In the genomic region with DNA sequence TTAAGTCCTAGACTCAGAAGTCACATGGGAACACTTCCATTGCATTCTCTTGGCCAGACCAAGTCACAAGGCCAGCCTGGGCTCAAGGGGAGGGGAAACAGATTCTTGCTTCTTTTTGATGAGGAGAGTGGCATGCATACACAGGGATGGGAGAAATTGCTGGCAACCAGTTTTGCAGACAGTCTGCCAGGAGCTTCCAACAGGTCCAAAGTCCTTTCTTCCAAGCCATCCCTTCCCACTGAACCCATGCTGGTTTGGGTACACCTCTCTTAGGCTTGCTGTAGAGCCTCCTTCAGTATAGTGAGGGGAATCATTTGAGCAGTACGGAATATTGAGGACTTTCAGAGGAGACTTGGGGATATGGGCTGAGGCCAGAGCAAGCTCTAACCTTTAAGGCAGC, we compare ENCODE assay signal across 3 cellular contexts.
TF ChIP-seq lines count a peak whose summit lies in the region.

No MANE protein-coding gene starts in this region.

TF ChIP-seq in liver, 16 proteins besides CTCF, POLR2A, EP300 and RAD21:
- TF ChIP-seq, protein P1, sequence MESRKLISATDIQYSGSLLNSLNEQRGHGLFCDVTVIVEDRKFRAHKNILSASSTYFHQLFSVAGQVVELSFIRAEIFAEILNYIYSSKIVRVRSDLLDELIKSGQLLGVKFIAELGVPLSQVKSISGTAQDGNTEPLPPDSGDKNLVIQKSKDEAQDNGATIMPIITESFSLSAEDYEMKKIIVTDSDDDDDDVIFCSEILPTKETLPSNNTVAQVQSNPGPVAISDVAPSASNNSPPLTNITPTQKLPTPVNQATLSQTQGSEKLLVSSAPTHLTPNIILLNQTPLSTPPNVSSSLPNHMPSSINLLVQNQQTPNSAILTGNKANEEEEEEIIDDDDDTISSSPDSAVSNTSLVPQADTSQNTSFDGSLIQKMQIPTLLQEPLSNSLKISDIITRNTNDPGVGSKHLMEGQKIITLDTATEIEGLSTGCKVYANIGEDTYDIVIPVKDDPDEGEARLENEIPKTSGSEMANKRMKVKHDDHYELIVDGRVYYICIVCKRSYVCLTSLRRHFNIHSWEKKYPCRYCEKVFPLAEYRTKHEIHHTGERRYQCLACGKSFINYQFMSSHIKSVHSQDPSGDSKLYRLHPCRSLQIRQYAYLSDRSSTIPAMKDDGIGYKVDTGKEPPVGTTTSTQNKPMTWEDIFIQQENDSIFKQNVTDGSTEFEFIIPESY (IDR thresholded peaks at IDR 0.05): no peak
- peak; percentile 39 to 71 for TF ChIP-seq HNF4A (conservative IDR thresholded peaks at IDR 0.05)

TF ChIP-seq in HepG2, 621 proteins besides CTCF, POLR2A, EP300 and RAD21 (continued from another document):
- TF ChIP-seq NRL (CRISPR knock-in tag; IDR thresholded peaks at IDR 0.05; ENCODE audit: borderline replicate concordance): no peak
- TF ChIP-seq, protein P2, sequence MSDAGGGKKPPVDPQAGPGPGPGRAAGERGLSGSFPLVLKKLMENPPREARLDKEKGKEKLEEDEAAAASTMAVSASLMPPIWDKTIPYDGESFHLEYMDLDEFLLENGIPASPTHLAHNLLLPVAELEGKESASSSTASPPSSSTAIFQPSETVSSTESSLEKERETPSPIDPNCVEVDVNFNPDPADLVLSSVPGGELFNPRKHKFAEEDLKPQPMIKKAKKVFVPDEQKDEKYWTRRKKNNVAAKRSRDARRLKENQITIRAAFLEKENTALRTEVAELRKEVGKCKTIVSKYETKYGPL (CRISPR knock-in tag; IDR thresholded peaks at IDR 0.05): no peak
- no peak for TF ChIP-seq CBX5 (CRISPR knock-in tag; IDR thresholded peaks at IDR 0.05; ENCODE audit: borderline replicate concordance)
- TF ChIP-seq ZNF878 (CRISPR knock-in tag; IDR thresholded peaks at IDR 0.05): no peak
- TF ChIP-seq, protein P3, sequence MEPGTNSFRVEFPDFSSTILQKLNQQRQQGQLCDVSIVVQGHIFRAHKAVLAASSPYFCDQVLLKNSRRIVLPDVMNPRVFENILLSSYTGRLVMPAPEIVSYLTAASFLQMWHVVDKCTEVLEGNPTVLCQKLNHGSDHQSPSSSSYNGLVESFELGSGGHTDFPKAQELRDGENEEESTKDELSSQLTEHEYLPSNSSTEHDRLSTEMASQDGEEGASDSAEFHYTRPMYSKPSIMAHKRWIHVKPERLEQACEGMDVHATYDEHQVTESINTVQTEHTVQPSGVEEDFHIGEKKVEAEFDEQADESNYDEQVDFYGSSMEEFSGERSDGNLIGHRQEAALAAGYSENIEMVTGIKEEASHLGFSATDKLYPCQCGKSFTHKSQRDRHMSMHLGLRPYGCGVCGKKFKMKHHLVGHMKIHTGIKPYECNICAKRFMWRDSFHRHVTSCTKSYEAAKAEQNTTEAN (CRISPR knock-in tag; conservative IDR thresholded peaks at IDR 0.05): no peak

TF ChIP-seq in IMR-90, 13 proteins besides CTCF, POLR2A, EP300 and RAD21 (continued from another document):
- TF ChIP-seq MAFK (IDR thresholded peaks at IDR 0.05; ENCODE audit: low read depth, low read length): no peak
- TF ChIP-seq RCOR1 (IDR thresholded peaks at IDR 0.05; ENCODE audit: insufficient replicate concordance, low read length): no peak
- TF ChIP-seq, protein P4, sequence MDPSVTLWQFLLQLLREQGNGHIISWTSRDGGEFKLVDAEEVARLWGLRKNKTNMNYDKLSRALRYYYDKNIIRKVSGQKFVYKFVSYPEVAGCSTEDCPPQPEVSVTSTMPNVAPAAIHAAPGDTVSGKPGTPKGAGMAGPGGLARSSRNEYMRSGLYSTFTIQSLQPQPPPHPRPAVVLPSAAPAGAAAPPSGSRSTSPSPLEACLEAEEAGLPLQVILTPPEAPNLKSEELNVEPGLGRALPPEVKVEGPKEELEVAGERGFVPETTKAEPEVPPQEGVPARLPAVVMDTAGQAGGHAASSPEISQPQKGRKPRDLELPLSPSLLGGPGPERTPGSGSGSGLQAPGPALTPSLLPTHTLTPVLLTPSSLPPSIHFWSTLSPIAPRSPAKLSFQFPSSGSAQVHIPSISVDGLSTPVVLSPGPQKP (IDR thresholded peaks at IDR 0.05; ENCODE audit: borderline replicate concordance, low read depth, low read length): no peak
- no peak for TF ChIP-seq SMC3 (IDR thresholded peaks at IDR 0.05; ENCODE audit: low read depth, low read length)
- no peak for TF ChIP-seq MXI1 (IDR thresholded peaks at IDR 0.05; ENCODE audit: borderline replicate concordance, low read depth, low read length)
- TF ChIP-seq BHLHE40 (IDR thresholded peaks at IDR 0.05; ENCODE audit: low read depth, low read length): no peak
- TF ChIP-seq, protein P5, sequence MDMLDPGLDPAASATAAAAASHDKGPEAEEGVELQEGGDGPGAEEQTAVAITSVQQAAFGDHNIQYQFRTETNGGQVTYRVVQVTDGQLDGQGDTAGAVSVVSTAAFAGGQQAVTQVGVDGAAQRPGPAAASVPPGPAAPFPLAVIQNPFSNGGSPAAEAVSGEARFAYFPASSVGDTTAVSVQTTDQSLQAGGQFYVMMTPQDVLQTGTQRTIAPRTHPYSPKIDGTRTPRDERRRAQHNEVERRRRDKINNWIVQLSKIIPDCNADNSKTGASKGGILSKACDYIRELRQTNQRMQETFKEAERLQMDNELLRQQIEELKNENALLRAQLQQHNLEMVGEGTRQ (IDR thresholded peaks at IDR 0.05; ENCODE audit: low read depth, low read length): no peak
TF ChIP-seq in IMR-90: peak in this region for 0.
